In genomic region chr3:136196401-136197158, GRCh38 we compare ENCODE assay signal across 1 cellular context.
TF ChIP-seq lines count a peak whose summit lies in the region.

No MANE protein-coding gene starts in this region.

TF ChIP-seq in HepG2, 621 proteins besides CTCF, POLR2A, EP300 and RAD21 (continued from another document):
- TF ChIP-seq TOE1 (CRISPR knock-in tag; IDR thresholded peaks at IDR 0.05) (peak; percentile 92), IKZF5 (CRISPR knock-in tag; IDR thresholded peaks at IDR 0.05) (peak; percentile 89), BORCS8-MEF2B (CRISPR knock-in tag; IDR thresholded peaks at IDR 0.05) (peak; percentile 96), ZNF335 (CRISPR knock-in tag; IDR thresholded peaks at IDR 0.05) (peak; percentile 68; the same call in 1 of the 2 replicates), ZNF282 (IDR thresholded peaks at IDR 0.05; ENCODE audit: partially characterized antibody) (no peak), SP5 (CRISPR knock-in tag; IDR thresholded peaks at IDR 0.05; ENCODE audit: borderline replicate concordance, low read depth) (peak; percentile 11), KDM3A (CRISPR knock-in tag; IDR thresholded peaks at IDR 0.05; ENCODE audit: low read depth) (peak; percentile 97), SIN3B (IDR thresholded peaks at IDR 0.05; ENCODE audit: low read length) (no peak; the same call in 1 of the 2 replicates)
